In genomic region chr9:136799854-136800657, GRCh38 we compare ENCODE assay signal across 8 cellular contexts. TPM values are rescaled to one million over a fixed set of nuclear protein-coding genes. Genes with fewer than 3 reads are reported as not detected.
A peak's percentile ranks its signal among the peaks of the same experiment; 100 is the strongest.
DNase-seq lines count a peak whose midpoint lies in the region; ATAC-seq and TF ChIP-seq lines count a peak whose summit lies in the region.

No MANE protein-coding gene starts in this region.

- H3K27me3 ChIP-seq in rectal smooth muscle tissue (ENCODE audit: control insufficient read depth, insufficient read depth, low read length) (peaks cover 21% of the 10 kb centered on the region), vagina (no peaks in the 10 kb centered on the region)

- H3K9me3 Mint-ChIP-seq in activated naive CD8-positive, alpha-beta T cell treated with anti-CD3 and anti-CD28 coated beads, Interleukin-2, amount 50 U/mL, for 24 hours, result no peaks in the 10 kb centered on the region

- no peaks in the 10 kb centered on the region for H3K9me3 ChIP-seq in vagina

- intact Hi-C loops in left ventricle myocardium superior (cut with micrococcal nuclease), result no loop called here
- intact Hi-C loops in vagina (cut with DNase I), result no loop called here

- ATAC-seq in GM21381 (IDR thresholded peaks at IDR 0.05; ENCODE audit: unreplicated experiment), result peak; percentile 48
- ATAC-seq in activated naive CD8-positive, alpha-beta T cell treated with anti-CD3 and anti-CD28 coated beads, Interleukin-2, amount 50 U/mL, for 24 hours, result peak; percentile 63
- ATAC-seq in left ventricle myocardium superior, result peak; percentile 87

- H3K4me3 ChIP-seq in rectal smooth muscle tissue (ENCODE audit: low read length), result peak overlapping the region; percentile 56
- H3K4me3 ChIP-seq in vagina, result peak overlapping the region; percentile 9 to 36

- TF ChIP-seq POLR2A in vagina (IDR thresholded peaks at IDR 0.05), result no peak

- H3K27ac Mint-ChIP-seq in activated naive CD8-positive, alpha-beta T cell treated with anti-CD3 and anti-CD28 coated beads, Interleukin-2, amount 50 U/mL, for 24 hours, result no peak overlapping the region

- peaks cover 19% of the 10 kb centered on the region for H3K27me3 Mint-ChIP-seq in activated naive CD8-positive, alpha-beta T cell treated with anti-CD3 and anti-CD28 coated beads, Interleukin-2, amount 50 U/mL, for 24 hours

- H3K4me1 Mint-ChIP-seq in activated naive CD8-positive, alpha-beta T cell treated with anti-CD3 and anti-CD28 coated beads, Interleukin-2, amount 50 U/mL, for 24 hours, result peaks cover 12% of the 10 kb centered on the region

- H3K36me3 ChIP-seq in rectal smooth muscle tissue (ENCODE audit: control insufficient read depth, insufficient read depth, low read length) (peaks cover 3% of the 10 kb centered on the region), vagina (no peaks in the 10 kb centered on the region)

- no peak overlapping the region for H3K27ac ChIP-seq in rectal smooth muscle tissue (ENCODE audit: low read depth, low read length)
- no peak overlapping the region for H3K27ac ChIP-seq in vagina

- H3K36me3 Mint-ChIP-seq in activated naive CD8-positive, alpha-beta T cell treated with anti-CD3 and anti-CD28 coated beads, Interleukin-2, amount 50 U/mL, for 24 hours (ENCODE audit: low read depth), result no peaks in the 10 kb centered on the region

- no peak for TF ChIP-seq CTCF in vagina (IDR thresholded peaks at IDR 0.05)

- DNase-seq in ACHN (peak; percentile 80), NCI-H1694 (lab: John Stamatoyannopoulos, UW) (peak; percentile 48), T-helper 1 cell (peak; percentile 84 to 92 (median 86)), left ventricle myocardium superior (peak; percentile 92), vagina (ENCODE audit: extremely low spot score in 2 of 2) (no peak)
- peak; percentile 89 for DNase-seq in activated naive CD8-positive, alpha-beta T cell treated with anti-CD3 and anti-CD28 coated beads, Interleukin-2, amount 50 U/mL, for 24 hours

- H3K4me1 ChIP-seq in rectal smooth muscle tissue (ENCODE audit: control insufficient read depth, insufficient read depth, low read length), result no peaks in the 10 kb centered on the region
- peaks cover 30% of the 10 kb centered on the region for H3K4me1 ChIP-seq in vagina

- in situ Hi-C loops in ACHN (cut with HindIII; ENCODE audit: low pct_ligation_motif_present, low pct_unique_long_range_greater_than_20kb, low sequenced_read_pairs), result no loop called here

- H3K4me3 Mint-ChIP-seq in activated naive CD8-positive, alpha-beta T cell treated with anti-CD3 and anti-CD28 coated beads, Interleukin-2, amount 50 U/mL, for 24 hours, result peak overlapping the region; percentile 77

- H3K9ac ChIP-seq in rectal smooth muscle tissue (ENCODE audit: low read length), result no peak overlapping the region

RNA-seq across cellular contexts. Expression of gene CCDC183, which starts 3.9 kb away (rescaled TPM):
- total RNA-seq in left ventricle myocardium superior, result 2.2 TPM
- total RNA-seq in vagina, result not detected

RNA-seq across cellular contexts. Expression of gene RABL6, which starts 7.7 kb away (rescaled TPM):
- 73.0 TPM for total RNA-seq in left ventricle myocardium superior
- total RNA-seq in vagina, result 31.7 TPM

RNA-seq across cellular contexts. Expression of gene TMEM141, which starts 8.9 kb away (rescaled TPM):
- total RNA-seq in left ventricle myocardium superior (74.2 TPM), vagina (64.1 TPM)

RNA-seq across cellular contexts. Expression of gene LCN15, which starts 35.7 kb away (rescaled TPM):
- total RNA-seq in left ventricle myocardium superior (0.59 TPM), vagina (not detected)

RNA-seq across cellular contexts. Expression of gene LCN8, which starts 42.0 kb away (rescaled TPM):
- not detected for total RNA-seq in left ventricle myocardium superior
- total RNA-seq in vagina, result not detected

Comparison
In these comparisons a context has a peak if more than half of its experiments do, and no peak if none do; other contexts are left out.
1. DNase-seq: peak in ACHN (single experiment), NCI-H1694 (single experiment), T-helper 1 cell (5 of 5), activated naive CD8-positive, alpha-beta T cell treated with anti-CD3 and anti-CD28 coated beads, Interleukin-2, amount 50 U/mL, for 24 hours (single experiment) and left ventricle myocardium superior (single experiment); none in vagina (0 of 2).
2. Peak in every context shown above with its lines, with median percentiles within 50 percentile points of each other: ATAC-seq.